Comparison of ENCODE assay signal across 10 cellular contexts in the genomic region with DNA sequence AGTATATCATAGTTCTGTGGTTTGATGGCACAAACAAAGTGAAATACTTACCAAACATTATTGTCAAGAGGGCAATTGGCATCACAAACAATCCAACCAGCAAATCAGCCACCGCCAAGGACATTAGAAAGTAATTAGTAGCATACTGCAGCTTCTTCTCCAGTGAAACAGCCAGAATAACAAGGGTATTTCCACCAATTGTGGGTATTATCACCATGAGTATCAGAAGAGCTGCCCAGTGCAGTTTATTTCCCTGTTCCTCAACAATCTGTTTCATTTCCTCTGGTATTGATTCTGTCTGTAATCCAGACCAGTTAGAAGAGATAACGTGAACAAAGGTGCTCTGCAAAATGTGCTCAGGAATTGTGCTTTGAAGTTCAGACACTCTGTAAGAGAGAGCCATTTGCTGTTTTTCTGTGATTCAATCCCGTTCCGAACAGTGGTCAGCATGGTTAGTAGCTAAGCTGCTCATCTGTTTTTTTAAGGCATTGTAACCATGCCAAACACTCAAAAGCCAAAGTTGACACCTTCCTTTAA. TPM values are rescaled to one million over a fixed set of nuclear protein-coding genes. Genes with fewer than 3 reads are reported as not detected.
A peak's percentile ranks its signal among the peaks of the same experiment; 100 is the strongest.
DNase-seq lines count a peak whose midpoint lies in the region; TF ChIP-seq lines count a peak whose summit lies in the region.
"Had no signal": no experiment of that assay in that cellular context is flagged by ENCODE, and none has a peak within 500 bp of the region (broad histone marks: within the 10 kb centered on the region; RNA-seq: fewer than 3 reads in every experiment).

No MANE protein-coding gene starts in this region.

- no peaks in the 10 kb centered on the region for H3K79me1 ChIP-seq in mesendoderm (ENCODE audit: low read length)

- H3K27ac ChIP-seq in ACC112 (ENCODE audit: low read depth, low read length) (peak overlapping the region; percentile 40; the same call in 1 of the 2 replicates), Karpas-422 (ENCODE audit: low read length) (no peak overlapping the region), mesendoderm (ENCODE audit: low read depth, low read length) (no peak overlapping the region), A673 (ENCODE audit: low read depth, low read length, poor library complexity, severe bottlenecking) (no peak overlapping the region)

- H3K36me3 ChIP-seq in ACC112 (ENCODE audit: insufficient read depth, low read length), result no peaks in the 10 kb centered on the region
- H3K36me3 ChIP-seq in Karpas-422 (ENCODE audit: insufficient read depth, low read length), result no peaks in the 10 kb centered on the region
- H3K36me3 ChIP-seq in endocrine pancreas (ENCODE audit: control insufficient read depth, insufficient read depth, low read length), result no peaks in the 10 kb centered on the region
- no peaks in the 10 kb centered on the region for H3K36me3 ChIP-seq in mesendoderm (ENCODE audit: control insufficient read depth, insufficient read depth, low read length)
- no peaks in the 10 kb centered on the region for H3K36me3 ChIP-seq in A673 (ENCODE audit: insufficient read depth, low read length, poor library complexity, severe bottlenecking)

- H2BK5ac ChIP-seq in mesendoderm (ENCODE audit: low read length), result no peak overlapping the region

- H3K9me3 ChIP-seq in Karpas-422 (ENCODE audit: low read length) (no peaks in the 10 kb centered on the region), endocrine pancreas (ENCODE audit: control insufficient read depth, low read length) (no peaks in the 10 kb centered on the region), A673 (ENCODE audit: low read depth, low read length, poor library complexity, severe bottlenecking) (no peaks in the 10 kb centered on the region)

- H4K5ac ChIP-seq in mesendoderm (ENCODE audit: low read length), result no peak overlapping the region

- H3K79me2 ChIP-seq in ACC112 (ENCODE audit: control insufficient read depth, insufficient read depth, low read length, unreplicated experiment), result peaks cover 24% of the 10 kb centered on the region
- peaks cover 63% of the 10 kb centered on the region for H3K79me2 ChIP-seq in Karpas-422 (ENCODE audit: low read length)
- no peaks in the 10 kb centered on the region for H3K79me2 ChIP-seq in mesendoderm (ENCODE audit: control insufficient read depth, insufficient read depth, low read length)

- peak overlapping the region; percentile 43 for H3K4me2 ChIP-seq in Karpas-422 (ENCODE audit: low read depth, low read length, poor library complexity, severe bottlenecking)
- H3K4me2 ChIP-seq in mesendoderm (ENCODE audit: low read length), result no peak overlapping the region

- peak overlapping the region; percentile 6 for H3K56ac ChIP-seq in mesendoderm (ENCODE audit: low read length)

- H3K23ac ChIP-seq in mesendoderm (ENCODE audit: low read length), result no peak overlapping the region

- peaks cover 29% of the 10 kb centered on the region for H3K4me1 ChIP-seq in ACC112 (ENCODE audit: control insufficient read depth, insufficient read depth, low read length, unreplicated experiment)
- peaks cover 47% of the 10 kb centered on the region for H3K4me1 ChIP-seq in Karpas-422 (ENCODE audit: low read length)
- peaks cover 21% of the 10 kb centered on the region for H3K4me1 ChIP-seq in endocrine pancreas (ENCODE audit: control insufficient read depth, insufficient read depth, low read length)
- H3K4me1 ChIP-seq in mesendoderm (ENCODE audit: control insufficient read depth, low read depth, low read length), result peaks cover 4% of the 10 kb centered on the region
- peaks cover 11% of the 10 kb centered on the region for H3K4me1 ChIP-seq in A673 (ENCODE audit: insufficient read depth, low read length, poor library complexity, severe bottlenecking)

- H2AK5ac ChIP-seq in mesendoderm (ENCODE audit: low read length), result no peak overlapping the region

- H3K9ac ChIP-seq in Karpas-422 (ENCODE audit: low read length) (no peak overlapping the region), endocrine pancreas (ENCODE audit: control insufficient read depth, insufficient read depth, low read length) (no peak overlapping the region), mesendoderm (ENCODE audit: low read length) (no peak overlapping the region)

- no peak overlapping the region for H2AFZ ChIP-seq in ACC112 (ENCODE audit: low read length, unreplicated experiment)
- no peak overlapping the region for H2AFZ ChIP-seq in Karpas-422 (ENCODE audit: low read length)

- no peak overlapping the region for H4K8ac ChIP-seq in mesendoderm (ENCODE audit: low read depth, low read length)

- H3K18ac ChIP-seq in mesendoderm (ENCODE audit: low read length), result no peak overlapping the region

- no peak overlapping the region for H2BK120ac ChIP-seq in mesendoderm (ENCODE audit: low read depth, low read length)

- BruUV-seq in A673 (replicated peaks; lab: Mats Ljungman, UMichigan), result no TSS peak

- no peaks in the 10 kb centered on the region for H3K9me2 ChIP-seq in Karpas-422 (replicated peaks; ENCODE audit: insufficient read depth, low read length)

- DNase-seq in Karpas-422 (no peak), mesendoderm (peak; percentile 66), NCI-H187 treated with DMSO at 0.1 percent for 48 hours (lab: John Stamatoyannopoulos, UW) (no peak), cortex of kidney (lab: John Stamatoyannopoulos, UW) (no peak), A673 (ENCODE audit: low spot score) (no peak)
- DNase-seq in stimulated activated CD4-positive, alpha-beta T cell treated with anti-CD3 and anti-CD28 coated beads, Interleukin-2, amount 100 ng/mL, for 48 hours, result no peak
- DNase-seq: CD8-positive, alpha-beta memory T cell; effector CD8-positive, alpha-beta T cell had no signal

- no peak overlapping the region for H3K4ac ChIP-seq in mesendoderm (ENCODE audit: low read depth, low read length)

- H4K20me1 ChIP-seq in Karpas-422 (ENCODE audit: insufficient read depth, low read depth, low read length), result no peaks in the 10 kb centered on the region

- CTCF ChIA-PET in A673 (lab: Charles Lee), result no interaction called here

- POLR2A ChIA-PET in A673 (lab: Charles Lee; ENCODE audit: low non-redundant PET), result no interaction called here

- H3K27me3 ChIP-seq in ACC112 (ENCODE audit: insufficient read depth, low read length) (no peaks in the 10 kb centered on the region), Karpas-422 (ENCODE audit: low read length) (no peaks in the 10 kb centered on the region), endocrine pancreas (ENCODE audit: control insufficient read depth, insufficient read depth, low read length) (no peaks in the 10 kb centered on the region), mesendoderm (ENCODE audit: insufficient read depth, low read length, poor library complexity) (no peaks in the 10 kb centered on the region), A673 (replicated peaks; ENCODE audit: insufficient read depth, low read depth, low read length, poor library complexity) (no peaks in the 10 kb centered on the region)

- intact Hi-C loops in A673 (cut with micrococcal nuclease; ENCODE audit: unreplicated experiment), result no loop called here

- peak overlapping the region; percentile 73 for H3K4me3 ChIP-seq in ACC112 (ENCODE audit: low read depth, low read length)
- no peak overlapping the region for H3K4me3 ChIP-seq in Karpas-422 (ENCODE audit: low read length)
- peak overlapping the region; percentile 40 for H3K4me3 ChIP-seq in endocrine pancreas (ENCODE audit: control insufficient read depth, insufficient read depth, low read length)
- H3K4me3 ChIP-seq in mesendoderm (ENCODE audit: low read length), result no peak overlapping the region
- no peak overlapping the region for H3K4me3 ChIP-seq in A673 (ENCODE audit: low read depth, low read length, poor library complexity, severe bottlenecking)

- no peak for TF ChIP-seq CTCF in A673 (conservative IDR thresholded peaks at IDR 0.05; ENCODE audit: low read depth, low read length)

- H2BK15ac ChIP-seq in mesendoderm (replicated peaks; ENCODE audit: low read depth), result no peak overlapping the region

- WGBS in mesendoderm (ENCODE audit: extremely low coverage, insufficient coverage, low lambda C conversion rate), result no CpG with 5 or more reads among the region's 4 CpGs

RNA-seq across cellular contexts. Expression of gene HTR2B, which starts 1.4 kb away (rescaled TPM):
- total RNA-seq in Karpas-422 (2014; rRNA removed; shearing (Covaris generic); ENCODE audit: low replicate concordance), result not detected in 2 replicates
- polyA plus RNA-seq in mesendoderm (2013, experiment 1 of 2), result not detected
- polyA plus RNA-seq in mesendoderm (2013, experiment 2 of 2), result not detected
- not detected in 2 replicates for total RNA-seq in A673 (2021)
- total RNA-seq: CD8-positive, alpha-beta memory T cell had no signal
- polyA plus RNA-seq: CD8-positive, alpha-beta memory T cell had no signal

Comparison
In these comparisons a context has a peak if more than half of its experiments do, and no peak if none do; other contexts are left out.
1. H3K4me3 ChIP-seq: peak in ACC112 (single experiment) and endocrine pancreas (single experiment); none in Karpas-422 (single experiment), mesendoderm (single experiment) and A673 (single experiment).